24 cellular contexts compared by ENCODE assay signal in genomic region chr1:204558467-204558866, GRCh38. TPM values are rescaled to one million over a fixed set of nuclear protein-coding genes. Genes with fewer than 3 reads are reported as not detected.
DNase-seq lines count a peak whose midpoint lies in the region; TF ChIP-seq lines count a peak whose summit lies in the region.
"Had no signal": no experiment of that assay in that cellular context is flagged by ENCODE, and none has a peak within 500 bp of the region (broad histone marks: within the 10 kb centered on the region; RNA-seq: fewer than 3 reads in every experiment).

No MANE protein-coding gene starts in this region.

- H3K4me3 ChIP-seq in BLaER1 treated with 17β-estradiol and CSF1 and Interleukin-3, amounts not matched to agents 10 nM and 100 nM: no peak overlapping the region
- no peak overlapping the region for H3K4me3 ChIP-seq in lower leg skin (ENCODE audit: low read depth, poor library complexity, severe bottlenecking)
- H3K4me3 ChIP-seq: gastrocnemius medialis, SJSA1, transverse colon had no signal

- TF ChIP-seq CTCF in lower leg skin (IDR thresholded peaks at IDR 0.05): no peak

- H3K9ac ChIP-seq in BLaER1 treated with 17β-estradiol and CSF1 and Interleukin-3, amounts not matched to agents 10 nM and 100 nM: no peak overlapping the region

- H3K4me1 ChIP-seq in BLaER1 treated with 17β-estradiol and CSF1 and Interleukin-3, amounts not matched to agents 10 nM and 100 nM: peaks cover 29 to 46% (median 37%) of the 10 kb centered on the region in 10 experiments

- no peaks in the 10 kb centered on the region for H3K9me3 ChIP-seq in BLaER1 treated with 17β-estradiol and CSF1 and Interleukin-3, amounts not matched to agents 10 nM and 100 nM (replicated peaks in 1 of 11)
- H3K9me3 ChIP-seq: gastrocnemius medialis, SJSA1, transverse colon had no signal

- intact Hi-C loops in lower leg skin (cut with DNase I; ENCODE audit: low total_unique reads): no loop called here

- peaks cover 52 to 94% (median 70%) of the 10 kb centered on the region in 11 experiments for H3K36me3 ChIP-seq in BLaER1 treated with 17β-estradiol and CSF1 and Interleukin-3, amounts not matched to agents 10 nM and 100 nM

- no peak for TF ChIP-seq POLR2A in lower leg skin (IDR thresholded peaks at IDR 0.05)

- DNase-seq in DMS53 (lab: John Stamatoyannopoulos, UW) (peak; percentile 29), NCI-H1417 treated with DMSO at 0.1 percent for 48 hours (lab: John Stamatoyannopoulos, UW) (peak; percentile 17), NCI-H82 (lab: John Stamatoyannopoulos, UW) (peak; percentile 100), medulla oblongata (ENCODE audit: extremely low spot score) (no peak), HuH-7 (ENCODE audit: low spot score) (no peak), lower leg skin (ENCODE audit: low spot score in 2 of 2) (no peak), amygdala (lab: John Stamatoyannopoulos, UW) (no peak)
- DNase-seq: activated CD4-positive, alpha-beta T cell treated with anti-CD3 and anti-CD28 coated beads, Interleukin-2, amount 50 U/mL, for 4 hours; activated naive CD4-positive, alpha-beta T cell; anterior cingulate cortex; CD8-positive, alpha-beta memory T cell; effector CD8-positive, alpha-beta T cell; gastrocnemius medialis; HCEC 1CT; NCI-H446; PC-3; small intestine; stimulated activated CD4-positive, alpha-beta T cell treated with anti-CD3 and anti-CD28 coated beads, Interleukin-2, amount 100 ng/mL, for 48 hours; stimulated activated naive CD8-positive, alpha-beta T cell treated with anti-CD3 and anti-CD28 coated beads, Interleukin-15, amount 100 ng/mL, for 72 hours; T-helper 2 cell; transverse colon had no signal

- peaks cover 6 to 61% (median 30%) of the 10 kb centered on the region in 11 experiments; a peak in 15 of 22 replicates for H4K20me1 ChIP-seq in BLaER1 treated with 17β-estradiol and CSF1 and Interleukin-3, amounts not matched to agents 10 nM and 100 nM

- H3K27ac ChIP-seq in BLaER1 treated with 17β-estradiol and CSF1 and Interleukin-3, amounts not matched to agents 10 nM and 100 nM: no peak overlapping the region
- H3K27ac ChIP-seq: gastrocnemius medialis, SJSA1, transverse colon, VCaP had no signal

- H3K4me2 ChIP-seq in BLaER1 treated with 17β-estradiol and CSF1 and Interleukin-3, amounts not matched to agents 10 nM and 100 nM: peak overlapping the region in 7 of 11 experiments; percentile 10 to 37 (median 21); a peak in 8 of 22 replicates

- no peaks in the 10 kb centered on the region for H3K27me3 ChIP-seq in BLaER1 treated with 17β-estradiol and CSF1 and Interleukin-3, amounts not matched to agents 10 nM and 100 nM
- H3K27me3 ChIP-seq: gastrocnemius medialis, SJSA1, transverse colon had no signal

- 85 to 88% methylated on average over 2 of the region's 2 CpGs for WGBS in lower leg skin, 2 donors

RNA-seq across cellular contexts. Expression of gene MDM4, which starts 42.3 kb away (rescaled TPM):
- 10 to 100 TPM; 32.4 to 89.0 (median 43.0) TPM for total RNA-seq in lower leg skin

Comparison
In these comparisons a context has a peak if more than half of its experiments do, and no peak if none do; other contexts are left out.
1. DNase-seq: peak in DMS53 (single experiment), NCI-H1417 treated with DMSO at 0.1 percent for 48 hours (single experiment) and NCI-H82 (single experiment); none in medulla oblongata (single experiment), HuH-7 (single experiment), lower leg skin (0 of 2) and amygdala (0 of 56).